Comparison of ENCODE assay signal across 8 cellular contexts in the genomic region with DNA sequence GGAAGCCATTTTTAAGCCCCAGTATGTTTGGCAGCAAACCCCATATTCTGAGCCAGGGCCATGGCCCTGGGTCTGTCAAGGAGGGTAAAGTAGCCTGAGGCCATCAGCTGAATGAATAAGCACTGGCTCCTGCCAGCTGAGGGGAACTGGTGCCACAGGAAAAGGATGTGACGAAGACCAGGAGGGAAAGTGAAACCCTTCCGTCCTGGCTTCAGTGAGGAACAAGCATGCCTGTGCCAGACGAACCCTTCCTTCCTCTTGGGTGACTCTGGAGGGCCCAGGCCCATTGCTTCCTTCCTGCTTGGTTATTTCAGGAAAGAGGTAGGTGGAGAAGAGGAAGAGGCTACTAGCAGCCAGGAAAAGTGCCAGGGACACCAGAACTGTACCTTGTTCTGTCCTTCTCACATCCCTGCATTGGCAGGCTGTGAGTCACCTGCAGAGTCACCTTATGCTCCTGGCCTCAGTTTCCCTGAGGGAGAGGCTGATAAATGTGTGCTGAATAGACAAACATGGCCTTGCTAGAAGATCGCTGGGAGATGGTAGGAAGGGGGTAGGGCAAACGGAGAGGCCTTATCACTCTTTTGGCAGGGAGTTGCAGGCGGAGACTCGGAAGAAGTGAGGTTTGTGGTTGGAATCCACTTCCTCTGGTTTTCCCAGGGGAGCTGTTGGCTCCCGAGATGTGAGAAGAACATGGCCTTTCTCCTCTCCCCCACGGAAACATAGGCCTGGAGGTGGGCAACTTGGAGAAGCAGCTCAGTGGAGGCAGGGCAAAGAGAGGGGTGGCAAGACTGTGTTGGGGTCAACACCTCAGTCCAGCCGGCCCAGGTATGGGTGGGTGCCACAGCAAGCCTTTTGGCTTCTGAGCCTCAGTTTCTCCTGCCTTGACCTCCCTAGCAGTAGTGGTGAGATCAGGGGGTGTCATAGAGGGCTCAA. TPM values are rescaled to one million over a fixed set of nuclear protein-coding genes. Genes with fewer than 3 reads are reported as not detected.
DNase-seq lines count a peak whose midpoint lies in the region; ATAC-seq, FAIRE-seq and TF ChIP-seq lines count a peak whose summit lies in the region.

No MANE protein-coding gene starts in this region.

- FAIRE-seq in GM12891 (lab: Jason Lieb, UNC), result peak; percentile 68

- peaks cover 0 to 4% of the 10 kb centered on the region in 2 donors for H3K4me1 ChIP-seq in uterus

- DNase-seq in GM12891 (ENCODE audit: insufficient read length, low spot score) (no peak), SIG-M5 (lab: John Stamatoyannopoulos, UW) (peak; percentile 69), glutamatergic neuron (no peak), pulmonary artery endothelial cell (ENCODE audit: low read depth, low spot score) (peak; percentile 83), uterus (peak; percentile 36 to 69), HCEC 1CT (no peak)
- peak in 3 of 4 experiments; percentile 4 to 22 (median 10) for DNase-seq in activated naive CD4-positive, alpha-beta T cell (lab: John Stamatoyannopoulos, UW)

- peak; percentile 64; the same call in 1 of the 2 replicates for TF ChIP-seq POLR2A in GM12891 (IDR thresholded peaks at IDR 0.05; ENCODE audit: low read depth, low read length)
- no peak for TF ChIP-seq POLR2A in uterus (IDR thresholded peaks at IDR 0.05)

- H3K27me3 Mint-ChIP-seq in glutamatergic neuron (ENCODE audit: unreplicated experiment), result peaks cover 3% of the 10 kb centered on the region

- no peaks in the 10 kb centered on the region for H3K27me3 ChIP-seq in uterus

- peak overlapping the region; percentile 7 for H3K4me3 Mint-ChIP-seq in glutamatergic neuron (ENCODE audit: unreplicated experiment)

- no peak for TF ChIP-seq CTCF in glutamatergic neuron (IDR thresholded peaks at IDR 0.05; ENCODE audit: partially characterized antibody, unreplicated experiment)
- no peak for TF ChIP-seq CTCF in uterus (IDR thresholded peaks at IDR 0.05)

- no peaks in the 10 kb centered on the region for H3K36me3 Mint-ChIP-seq in glutamatergic neuron (ENCODE audit: unreplicated experiment)

- peaks cover 4% of the 10 kb centered on the region for H3K9me3 Mint-ChIP-seq in glutamatergic neuron (ENCODE audit: unreplicated experiment)

- H3K27ac ChIP-seq in uterus, result peak overlapping the region; percentile 61 to 88

- no peak overlapping the region for H3K4me3 ChIP-seq in uterus

- H3K36me3 ChIP-seq in uterus, result no peaks in the 10 kb centered on the region

- intact Hi-C loops in uterus (cut with DNase I; ENCODE audit: low total_unique reads), result no loop called here

- H3K27ac Mint-ChIP-seq in glutamatergic neuron (ENCODE audit: unreplicated experiment), result peak overlapping the region; percentile 26

- ATAC-seq in HG02938 (IDR thresholded peaks at IDR 0.05; ENCODE audit: unreplicated experiment), result peak; percentile 34

- peaks cover 31% of the 10 kb centered on the region for H3K4me1 Mint-ChIP-seq in glutamatergic neuron (ENCODE audit: low read depth, unreplicated experiment)

- no peaks in the 10 kb centered on the region for H3K9me3 ChIP-seq in uterus

TF ChIP-seq in GM12891, 5 proteins besides CTCF, POLR2A, EP300 and RAD21:
- TF ChIP-seq POU2F2 (IDR thresholded peaks at IDR 0.05; ENCODE audit: low read depth, low read length) (0 out of 2 replicates have a peak, but pooled peaks have one; percentile 36), TAF1 (IDR thresholded peaks at IDR 0.05; ENCODE audit: low read depth, low read length) (peak; percentile 64; the same call in 1 of the 2 replicates), PAX5 (IDR thresholded peaks at IDR 0.05; ENCODE audit: insufficient read depth, low read length, severe bottlenecking) (no peak), SPI1 (IDR thresholded peaks at IDR 0.05; ENCODE audit: low read depth, low read length) (peak; percentile 64), POLR2AphosphoS5 (IDR thresholded peaks at IDR 0.05; ENCODE audit: low read depth, low read length) (peak; percentile 66; the same call in 1 of the 2 replicates)
TF ChIP-seq in GM12891: peak in this region for 4.

RNA-seq across cellular contexts. Expression of a gene that starts 37.4 kb away (rescaled TPM):
- polyA plus RNA-seq in GM12891 (2012; ENCODE audit: low read depth, missing spikeins), result not detected
- total RNA-seq in glutamatergic neuron (ENCODE audit: unreplicated experiment) (not detected), pulmonary artery endothelial cell (not detected in 2 replicates), uterus (1 to 10 TPM in 2 of 4 donors, not detected in 2; 5.1 to 8.4 TPM)

RNA-seq across cellular contexts. Expression of a gene that starts 47.5 kb away (rescaled TPM):
- 40.2 TPM for polyA plus RNA-seq in GM12891 (2012; ENCODE audit: low read depth, missing spikeins)
- total RNA-seq in glutamatergic neuron (ENCODE audit: unreplicated experiment) (136 TPM), pulmonary artery endothelial cell (81.2 and 97.4 TPM in 2 replicates), uterus (100 to 1,000 TPM in 1 of 4 donors, 10 to 100 TPM in 3; 35.0 to 113 (median 57.4) TPM)

Comparison
In these comparisons a context has a peak if more than half of its experiments do, and no peak if none do; other contexts are left out.
1. DNase-seq: peak in SIG-M5 (single experiment), activated naive CD4-positive, alpha-beta T cell (3 of 4), pulmonary artery endothelial cell (single experiment) and uterus (2 of 2); none in GM12891 (single experiment), glutamatergic neuron (single experiment) and HCEC 1CT (single experiment).